Comparison of ENCODE assay signal across 1 cellular context in genomic region chr10:62804384-62805138, GRCh38.
TF ChIP-seq lines count a peak whose summit lies in the region.

TSS of gene ADO (plus strand) at chr10:62804720. CDS start at chr10:62805060, 340 bp downstream.

TF ChIP-seq in K562, 482 proteins besides CTCF, POLR2A, EP300 and RAD21 (continued from another document and continues in another):
- TF ChIP-seq ASH1L (IDR thresholded peaks at IDR 0.05; ENCODE audit: borderline replicate concordance, low read depth, partially characterized antibody): no peak
- no peak for TF ChIP-seq ZNF134 (CRISPR knock-in tag; conservative IDR thresholded peaks at IDR 0.05)
- peak; percentile 91 for TF ChIP-seq ZBTB12 (CRISPR knock-in tag; IDR thresholded peaks at IDR 0.05)
- no peak for TF ChIP-seq ZNF408 (CRISPR knock-in tag; IDR thresholded peaks at IDR 0.05; ENCODE audit: low read depth)
- TF ChIP-seq HES1 (IDR thresholded peaks at IDR 0.05; ENCODE audit: low read depth): no peak
- peak in 1 of 2 experiments; percentile 76; a peak in 2 of 4 replicates for TF ChIP-seq CSDE1 (IDR thresholded peaks at IDR 0.05)
- peak; percentile 58 for TF ChIP-seq HMGN3 (IDR thresholded peaks at IDR 0.05; ENCODE audit: borderline replicate concordance, extremely low read depth, insufficient read length, low read depth, low read length)
- no peak for TF ChIP-seq ETV5 (CRISPR knock-in tag; IDR thresholded peaks at IDR 0.05; ENCODE audit: low read depth)
- no peak for TF ChIP-seq COPS2 (conservative IDR thresholded peaks at IDR 0.05)
- TF ChIP-seq ZBTB40 (IDR thresholded peaks at IDR 0.05): peak; percentile 95
- no peak for TF ChIP-seq ZBTB40 (CRISPR knock-in tag; IDR thresholded peaks at IDR 0.05)
- peak; percentile 81; the same call in 1 of the 2 replicates for TF ChIP-seq ZNF584 (CRISPR knock-in tag; IDR thresholded peaks at IDR 0.05; ENCODE audit: low read depth)
- TF ChIP-seq BRF2 (IDR thresholded peaks at IDR 0.05; ENCODE audit: borderline replicate concordance, insufficient read depth, insufficient read length): no peak
- no peak for TF ChIP-seq SMAD2 (IDR thresholded peaks at IDR 0.05; ENCODE audit: low read depth, low read length)
- TF ChIP-seq DLX4 (CRISPR knock-in tag; IDR thresholded peaks at IDR 0.05): no peak
- TF ChIP-seq RFX7 (CRISPR knock-in tag; IDR thresholded peaks at IDR 0.05): no peak
- TF ChIP-seq HBP1 (CRISPR knock-in tag; IDR thresholded peaks at IDR 0.05): peak; percentile 4; the same call in 1 of the 2 replicates
- TF ChIP-seq RAD51 (IDR thresholded peaks at IDR 0.05; ENCODE audit: borderline replicate concordance, low read depth): no peak
- no peak for TF ChIP-seq ZC3H4 (CRISPR knock-in tag; IDR thresholded peaks at IDR 0.05; ENCODE audit: borderline replicate concordance)
- no peak for TF ChIP-seq FIP1L1 (IDR thresholded peaks at IDR 0.05; ENCODE audit: low read depth, low read length, poor library complexity, severe bottlenecking)
- TF ChIP-seq CUX1 (CRISPR knock-in tag; IDR thresholded peaks at IDR 0.05): no peak
- no peak for TF ChIP-seq SNIP1 (IDR thresholded peaks at IDR 0.05; ENCODE audit: low read depth)
- TF ChIP-seq NR2C1 (IDR thresholded peaks at IDR 0.05): peak; percentile 74
- peak; percentile 85 for TF ChIP-seq NR2C1 (tag; IDR thresholded peaks at IDR 0.05)
- TF ChIP-seq HOXB6 (CRISPR knock-in tag; IDR thresholded peaks at IDR 0.05; ENCODE audit: borderline replicate concordance): no peak
- no peak for TF ChIP-seq ZNF57 (CRISPR knock-in tag; IDR thresholded peaks at IDR 0.05)
- TF ChIP-seq TAF7 (tag; IDR thresholded peaks at IDR 0.05): peak; percentile 52; the same call in 1 of the 2 replicates
- no peak for TF ChIP-seq HSF4 (CRISPR knock-in tag; IDR thresholded peaks at IDR 0.05; ENCODE audit: borderline replicate concordance)
- no peak for TF ChIP-seq ZNF436 (CRISPR knock-in tag; IDR thresholded peaks at IDR 0.05)
- peak; percentile 84 for TF ChIP-seq RBFOX2 (IDR thresholded peaks at IDR 0.05; ENCODE audit: low read depth, low read length)
- TF ChIP-seq ZNF277 (CRISPR knock-in tag; IDR thresholded peaks at IDR 0.05; ENCODE audit: borderline replicate concordance): no peak
- TF ChIP-seq PTBP1 (IDR thresholded peaks at IDR 0.05; ENCODE audit: low read depth, low read length): no peak
- no peak for TF ChIP-seq SMARCB1 (IDR thresholded peaks at IDR 0.05; ENCODE audit: insufficient read length, low read depth)
- TF ChIP-seq THAP7 (CRISPR knock-in tag; IDR thresholded peaks at IDR 0.05): no peak
- peak; percentile 100 for TF ChIP-seq TFAP4 (CRISPR knock-in tag; IDR thresholded peaks at IDR 0.05; ENCODE audit: borderline replicate concordance)
- TF ChIP-seq CREB1 (IDR thresholded peaks at IDR 0.05): peak; percentile 92
- TF ChIP-seq CREB1 (CRISPR knock-in tag; IDR thresholded peaks at IDR 0.05): peak; percentile 92
